ENCODE assay signal across 16 cellular contexts in the genomic region with DNA sequence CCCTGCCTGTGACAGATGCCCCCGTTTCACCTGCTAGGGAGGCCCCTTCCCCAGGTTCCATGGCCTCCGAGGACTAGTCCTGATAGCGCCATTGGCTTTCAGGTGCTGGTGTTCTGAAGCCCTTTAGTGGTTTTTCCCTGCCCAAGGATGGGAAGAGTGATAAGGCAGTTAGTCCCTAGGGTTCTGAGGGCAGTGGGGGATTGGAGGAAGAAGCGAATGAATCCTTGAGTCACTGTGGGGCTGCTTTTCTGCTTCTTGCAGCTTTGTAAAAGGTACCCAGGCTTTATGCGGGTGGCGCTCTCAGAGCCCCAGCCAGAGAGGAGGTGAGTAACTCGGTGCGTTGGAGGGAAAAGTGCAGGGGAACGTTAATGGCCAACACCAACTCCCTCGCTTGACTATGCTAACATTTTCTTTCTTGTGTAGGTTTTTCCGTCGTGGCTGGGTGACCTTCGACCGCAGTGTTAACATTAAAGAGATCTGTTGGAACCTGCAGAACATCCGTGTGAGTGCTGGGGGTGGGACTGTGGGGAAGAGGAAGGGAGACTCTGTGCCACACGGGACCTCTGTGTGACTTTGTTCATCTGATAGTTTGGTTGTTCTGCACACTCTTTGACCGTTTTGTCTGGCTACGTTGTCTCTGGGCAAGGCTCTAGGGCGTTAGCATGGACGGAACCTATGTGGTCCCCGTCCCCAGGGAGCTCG. TPM values are rescaled to one million over a fixed set of nuclear protein-coding genes. Genes with fewer than 3 reads are reported as not detected.
A peak's percentile ranks its signal among the peaks of the same experiment; 100 is the strongest.
DNase-seq lines count a peak whose midpoint lies in the region; ATAC-seq, FAIRE-seq and TF ChIP-seq lines count a peak whose summit lies in the region.
"Had no signal": no experiment of that assay in that cellular context is flagged by ENCODE, and none has a peak within 500 bp of the region (broad histone marks: within the 10 kb centered on the region; RNA-seq: fewer than 3 reads in every experiment).

No MANE protein-coding gene starts in this region.

- POLR2A ChIA-PET in Caco-2 (lab: Charles Lee): no interaction called here
- POLR2A ChIA-PET in T-cell (lab: Charles Lee): interaction anchor here in 1 of 2 donors (1.2 kb wide), 1 partner anchor 11 kb away, joined by 3 read pairs; a partner anchor contains a TSS

- H3K27ac ChIP-seq in small intestine (ENCODE audit: low read depth in 1 of 2, low read length in 1 of 2): no peak overlapping the region
- H3K27ac ChIP-seq: colonic mucosa, lower lobe of right lung, pancreas, upper lobe of right lung had no signal

- no peak for FAIRE-seq in small intestine (lab: Jason Lieb, UNC)
- FAIRE-seq: pancreas had no signal

- H3K4me1 Mint-ChIP-seq in Caco-2 (ENCODE audit: low read depth, unreplicated experiment): peaks cover 48% of the 10 kb centered on the region
- peaks cover 37 to 55% (median 44%) of the 10 kb centered on the region in 3 donors for H3K4me1 Mint-ChIP-seq in T-cell
- H3K4me1 Mint-ChIP-seq in immature natural killer cell: peaks cover 29 to 31% of the 10 kb centered on the region in 2 donors

- H3K4me3 Mint-ChIP-seq in Caco-2 (ENCODE audit: unreplicated experiment): no peak overlapping the region
- H3K4me3 Mint-ChIP-seq in T-cell: peak overlapping the region in 1 of 3 donors; percentile 79
- no peak overlapping the region for H3K4me3 Mint-ChIP-seq in immature natural killer cell

- CTCF ChIA-PET in Caco-2 (lab: Charles Lee): no interaction called here
- CTCF ChIA-PET in T-cell (lab: Charles Lee): no interaction called here

- H3K27me3 ChIP-seq in Caco-2 (replicated peaks; ENCODE audit: control insufficient read depth, insufficient read depth, low read length) (no peaks in the 10 kb centered on the region), small intestine (ENCODE audit: control insufficient read depth in 2 of 2, insufficient read depth in 2 of 2, low read length in 2 of 2) (no peaks in the 10 kb centered on the region)
- H3K27me3 ChIP-seq: colonic mucosa, pancreas, upper lobe of right lung had no signal

- H3K9me3 Mint-ChIP-seq in Caco-2 (ENCODE audit: unreplicated experiment) (no peaks in the 10 kb centered on the region), T-cell (no peaks in the 10 kb centered on the region), immature natural killer cell (no peaks in the 10 kb centered on the region)

- H3K27me3 Mint-ChIP-seq in Caco-2 (ENCODE audit: insufficient read depth, unreplicated experiment): no peaks in the 10 kb centered on the region
- H3K27me3 Mint-ChIP-seq in T-cell: peaks cover under 1% of the 10 kb centered on the region in 2 donors
- peaks cover 4 to 11% (median 10%) of the 10 kb centered on the region in 3 donors for H3K27me3 Mint-ChIP-seq in immature natural killer cell (ENCODE audit: low read depth in 3 of 3)
- H3K27me3 Mint-ChIP-seq: activated naive CD8-positive, alpha-beta T cell had no signal

- H3K9me3 ChIP-seq in Caco-2: no peaks in the 10 kb centered on the region
- H3K9me3 ChIP-seq in small intestine (ENCODE audit: control insufficient read depth, low read depth): no peaks in the 10 kb centered on the region
- H3K9me3 ChIP-seq: colonic mucosa, lower lobe of right lung, pancreas, upper lobe of right lung had no signal

- H3K4me1 ChIP-seq in Caco-2 (peaks cover 12% of the 10 kb centered on the region), small intestine (ENCODE audit: control insufficient read depth in 2 of 2, insufficient read depth in 1 of 2, low read depth in 1 of 2, low read length in 1 of 2) (no peaks in the 10 kb centered on the region)

- TF ChIP-seq CTCF in Caco-2 (IDR thresholded peaks at IDR 0.05; ENCODE audit: insufficient read depth in 1 of 2, low read depth in 1 of 2, low read length in 1 of 2, severe bottlenecking in 1 of 2, unreplicated experiment in 1 of 2): no peak

- H3K4me3 ChIP-seq in Caco-2 (ENCODE audit: low read depth, low read length) (no peak overlapping the region), small intestine (ENCODE audit: low read depth in 1 of 2, low read length in 2 of 2) (no peak overlapping the region)
- H3K4me3 ChIP-seq: colonic mucosa, lower lobe of right lung, pancreas, upper lobe of right lung had no signal

- DNase-seq in Caco-2 (no peak), T-cell (no peak), immature natural killer cell (no peak), NCI-H1105 treated with DMSO at 0.1 percent for 48 hours (lab: John Stamatoyannopoulos, UW) (no peak), small intestine (no peak)
- DNase-seq in activated effector memory CD4-positive, alpha-beta T cell treated with Interleukin-2 at 50 U/mL for 16 hours: no peak
- DNase-seq: colonic mucosa, hypothalamus, lower lobe of right lung, NCI-H1092, NCI-H446 treated with DMSO at 0.1 percent for 48 hours, OCI-M1, upper lobe of right lung had no signal

- no TSS peak for BruUV-seq in Caco-2 (replicated peaks; lab: Mats Ljungman, UMichigan)

- H3K36me3 ChIP-seq in Caco-2 (ENCODE audit: control insufficient read depth, insufficient read depth, low read length) (peaks cover 6% of the 10 kb centered on the region), small intestine (ENCODE audit: control insufficient read depth in 2 of 2, insufficient read depth in 2 of 2, low read length in 2 of 2) (peaks cover 36 to 45% of the 10 kb centered on the region in 2 donors)

- WGBS in small intestine, 3 donors: 70 to 76% (median 75%) methylated on average over 22 of the region's 22 CpGs

- H3K27ac Mint-ChIP-seq in Caco-2 (ENCODE audit: unreplicated experiment): peak overlapping the region; percentile 31
- peak overlapping the region; percentile 63 to 71 for H3K27ac Mint-ChIP-seq in T-cell
- peak overlapping the region in 4 of 6 donors; percentile 11 to 45 (median 23) for H3K27ac Mint-ChIP-seq in immature natural killer cell

- no peak for ATAC-seq in T-cell (replicated peaks in 1 of 4)
- ATAC-seq: activated CD4-positive, CD25-positive, alpha-beta regulatory T cell treated with anti-CD3 and anti-CD28 coated beads, Interleukin-2, amount 50 U/mL, for 24 hours; lower lobe of right lung; pancreas; upper lobe of right lung had no signal

- H3K36me3 Mint-ChIP-seq in Caco-2 (ENCODE audit: insufficient read depth, unreplicated experiment): peaks cover 99% of the 10 kb centered on the region
- H3K36me3 Mint-ChIP-seq in T-cell: peaks cover 66% of the 10 kb centered on the region
- H3K36me3 Mint-ChIP-seq in immature natural killer cell: peaks cover 25 to 44% (median 37%) of the 10 kb centered on the region in 3 donors

- intact Hi-C loops in Caco-2 (cut with micrococcal nuclease; ENCODE audit: unreplicated experiment): no loop called here

RNA-seq across cellular contexts. Expression of a gene that starts 3.9 kb away (rescaled TPM):
- total RNA-seq in Caco-2 (2022): 4.6 and 5.3 TPM in 2 replicates
- 1 to 10 TPM in 4 of 5 donors, under 1 TPM in 1; 0.50 to 9.0 (median 6.2) TPM for total RNA-seq in T-cell
- 1 to 10 TPM in 1 of 3 donors, under 1 TPM in 1, not detected in 1; 0.59 to 1.1 TPM for polyA plus RNA-seq in immature natural killer cell
- polyA plus RNA-seq in small intestine: 1 to 10 TPM; 3.5 to 5.3 (median 4.9) TPM

RNA-seq across cellular contexts. Expression of a gene that starts 10.1 kb away (rescaled TPM):
- total RNA-seq in Caco-2 (2022) (16.5 and 19.0 TPM in 2 replicates), T-cell (under 1 TPM; 0.13 to 0.84 (median 0.44) TPM)
- polyA plus RNA-seq in immature natural killer cell (not detected), small intestine (10 to 100 TPM in 2 of 3 donors, 1 to 10 TPM in 1; 3.5 to 11.2 (median 11.0) TPM)

RNA-seq across cellular contexts. Expression of a gene that starts 10.7 kb away (rescaled TPM):
- total RNA-seq in Caco-2 (2022) (211 and 243 TPM in 2 replicates), T-cell (100 to 1,000 TPM; 224 to 308 (median 243) TPM)
- polyA plus RNA-seq in immature natural killer cell (10 to 100 TPM; 24.9 to 73.4 (median 33.2) TPM), small intestine (100 to 1,000 TPM in 1 of 3 donors, 10 to 100 TPM in 2; 77.1 to 113 (median 82.1) TPM)

RNA-seq across cellular contexts. Expression of a gene that starts 18.4 kb away (rescaled TPM):
- total RNA-seq in Caco-2 (2022) (66.6 and 75.5 TPM in 2 replicates), T-cell (10 to 100 TPM in 2 of 5 donors, 1 to 10 TPM in 3; 5.6 to 14.6 (median 8.8) TPM)
- polyA plus RNA-seq in immature natural killer cell (under 1 TPM in 1 of 3 donors, not detected in 2; 0.11 TPM), small intestine (10 to 100 TPM in 2 of 3 donors, 1 to 10 TPM in 1; 3.4 to 23.1 (median 10.3) TPM)

RNA-seq across cellular contexts. Expression of a gene that starts 33.1 kb away (rescaled TPM):
- total RNA-seq in Caco-2 (2022): 59.0 and 60.7 TPM in 2 replicates
- total RNA-seq in T-cell: 10 to 100 TPM; 49.9 to 72.6 (median 70.2) TPM
- 1 to 10 TPM; 3.2 to 5.9 (median 4.7) TPM for polyA plus RNA-seq in immature natural killer cell
- 10 to 100 TPM; 10.5 to 28.8 (median 12.7) TPM for polyA plus RNA-seq in small intestine
